In genomic region chr11:9512370-9513019, GRCh38 we compare ENCODE assay signal across 19 cellular contexts. TPM values are rescaled to one million over a fixed set of nuclear protein-coding genes. Genes with fewer than 3 reads are reported as not detected.
DNase-seq lines count a peak whose midpoint lies in the region; ATAC-seq and TF ChIP-seq lines count a peak whose summit lies in the region.
"Had no signal": no experiment of that assay in that cellular context is flagged by ENCODE, and none has a peak within 500 bp of the region (broad histone marks: within the 10 kb centered on the region; RNA-seq: fewer than 3 reads in every experiment).

No MANE protein-coding gene starts in this region.

- H3K27me3 ChIP-seq in osteoblast (ENCODE audit: insufficient read depth, low read length), result no peaks in the 10 kb centered on the region

- TF ChIP-seq CTCF in foreskin fibroblast (IDR thresholded peaks at IDR 0.05; ENCODE audit: low read depth, low read length) (no peak), osteoblast (IDR thresholded peaks at IDR 0.05; ENCODE audit: extremely low read depth, low read depth, low read length) (no peak), GM13977 (IDR thresholded peaks at IDR 0.05; ENCODE audit: extremely low read depth, insufficient read depth, missing control alignments) (no peak)

- no peaks in the 10 kb centered on the region for H3K79me2 ChIP-seq in osteoblast (ENCODE audit: insufficient read depth, low read length)

- no peak overlapping the region for H2AFZ ChIP-seq in osteoblast (ENCODE audit: low read length)

- no peaks in the 10 kb centered on the region for H3K9me3 ChIP-seq in osteoblast (ENCODE audit: low read depth, low read length)

- no peak overlapping the region for H3K27ac ChIP-seq in osteoblast (ENCODE audit: low read depth, low read length)

- no peak overlapping the region for H3K4me3 ChIP-seq in foreskin fibroblast (ENCODE audit: low read depth in 1 of 2, low read length in 2 of 2)
- no peak overlapping the region for H3K4me3 ChIP-seq in osteoblast (ENCODE audit: insufficient read depth, low read length)

- in situ Hi-C loops in GM13977 (cut with MboI; ENCODE audit: low pct_unique_long_range_greater_than_20kb, low sequenced_read_pairs, unreplicated experiment), result no loop called here

- ATAC-seq in HG03354 (IDR thresholded peaks at IDR 0.05; ENCODE audit: poor library complexity, severe bottlenecking, unreplicated experiment), result no peak
- no peak for ATAC-seq in GM19455 (IDR thresholded peaks at IDR 0.05; ENCODE audit: unreplicated experiment)
- ATAC-seq: Right ventricle myocardium inferior had no signal

- H4K20me1 ChIP-seq in osteoblast (ENCODE audit: insufficient read depth, low read length), result no peaks in the 10 kb centered on the region

- H3K36me3 ChIP-seq in osteoblast (ENCODE audit: insufficient read depth, low read length), result peaks cover 34% of the 10 kb centered on the region

- H3K4me1 ChIP-seq in osteoblast (ENCODE audit: insufficient read depth, low read length), result peaks cover 7% of the 10 kb centered on the region

- DNase-seq in ELR (ENCODE audit: low read depth), result peak; percentile 64
- peak; percentile 52 for DNase-seq in LHCN-M2 (ENCODE audit: low read depth)
- DNase-seq in foreskin fibroblast, result peak; percentile 23 to 45
- peak; percentile 58 for DNase-seq in osteoblast (ENCODE audit: insufficient read length, low spot score, missing footprints)
- DNase-seq in GM13977 (ENCODE audit: low spot score), result no peak
- DNase-seq in NCI-H187 (lab: John Stamatoyannopoulos, UW), result no peak
- DNase-seq: CD4-positive, CD25-positive, alpha-beta regulatory T cell; DMS 273 treated with DMSO at 0.1 percent for 48 hours; DMS79 treated with DMSO at 0.1 percent for 48 hours; KBM-7; NCI-H1092 treated with DMSO at 0.1 percent for 48 hours; NCI-H1436 treated with DMSO at 0.1 percent for 48 hours; NCI-H2029 treated with DMSO at 0.1 percent for 48 hours; NCI-H2171 treated with DMSO at 0.1 percent for 48 hours; NCI-H524 treated with DMSO at 0.1 percent for 48 hours; NCI-H82 had no signal

- no peak overlapping the region for H3K4me2 ChIP-seq in osteoblast (ENCODE audit: insufficient read depth, low read length)

RNA-seq across cellular contexts. Expression of gene ZNF143, which starts 51.7 kb away (rescaled TPM):
- total RNA-seq in LHCN-M2 (2014; rRNA removed) (15.5 and 16.3 TPM in 2 replicates), osteoblast (23.3 and 26.4 TPM in 2 replicates)
- 11.0 TPM for polyA plus RNA-seq in LHCN-M2 (2012)

Comparison
In these comparisons a context has a peak if more than half of its experiments do, and no peak if none do; other contexts are left out.
1. DNase-seq: peak in ELR (single experiment), LHCN-M2 (single experiment), foreskin fibroblast (2 of 2) and osteoblast (single experiment); none in GM13977 (single experiment) and NCI-H187 (0 of 2).